ENCODE assay signal across 12 cellular contexts in the genomic region with DNA sequence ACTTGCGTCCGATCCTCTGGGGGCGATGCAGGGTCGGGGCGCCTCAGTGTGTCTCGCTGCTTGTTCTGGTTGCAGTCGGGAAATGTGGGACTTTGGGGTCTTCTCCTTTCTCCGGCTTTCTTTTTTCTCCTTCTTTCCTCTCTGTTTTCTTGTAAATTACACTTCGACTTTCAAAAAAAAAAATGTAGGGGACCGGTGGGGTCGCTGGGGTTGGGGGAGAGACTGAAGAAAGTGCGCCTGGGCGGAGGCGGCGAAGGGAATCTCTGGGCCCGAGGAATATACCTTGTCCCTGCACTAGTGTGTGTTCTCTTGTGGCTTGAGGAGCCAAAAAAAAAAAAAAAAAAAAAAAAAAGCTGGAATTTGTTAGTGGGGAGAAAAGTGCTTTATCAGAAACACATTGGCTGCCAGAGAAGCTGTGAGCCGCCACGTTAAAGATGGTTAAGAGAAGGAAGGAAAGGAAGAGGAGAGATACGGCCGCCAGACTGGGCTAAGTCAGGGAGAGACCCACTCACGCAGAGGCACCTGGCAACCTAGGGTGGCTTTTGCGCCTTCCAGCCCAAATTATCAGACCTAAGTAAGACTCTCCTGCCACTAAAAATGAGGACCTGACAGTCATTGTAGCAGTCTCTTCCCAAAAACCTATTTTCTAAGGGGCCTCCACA. TPM values are rescaled to one million over a fixed set of nuclear protein-coding genes. Genes with fewer than 3 reads are reported as not detected.
DNase-seq lines count a peak whose midpoint lies in the region; TF ChIP-seq lines count a peak whose summit lies in the region.
"Had no signal": no experiment of that assay in that cellular context is flagged by ENCODE, and none has a peak within 500 bp of the region (broad histone marks: within the 10 kb centered on the region; RNA-seq: fewer than 3 reads in every experiment).

No MANE protein-coding gene starts in this region.

- no peak for TF ChIP-seq RAD21 in neural cell (conservative IDR thresholded peaks at IDR 0.05)

- H4K20me1 ChIP-seq in DOHH2 (ENCODE audit: control insufficient read depth, insufficient read depth, low read depth, low read length) (no peaks in the 10 kb centered on the region), neural cell (ENCODE audit: insufficient read depth) (no peaks in the 10 kb centered on the region)

- in situ Hi-C loops in G401 (cut with HindIII; ENCODE audit: low sequenced_read_pairs), result no loop called here

- no TSS peak for BruUV-seq in MCF 10A (replicated peaks; lab: Mats Ljungman, UMichigan)

- TF ChIP-seq EP300 in neural cell (conservative IDR thresholded peaks at IDR 0.05; ENCODE audit: poor library complexity, severe bottlenecking), result no peak

- H3K9me2 ChIP-seq in DOHH2 (replicated peaks; ENCODE audit: control insufficient read depth, low read length) (no peaks in the 10 kb centered on the region), neural cell (ENCODE audit: insufficient read depth, low read length) (no peaks in the 10 kb centered on the region)

- POLR2A ChIA-PET in MCF 10A (lab: Yijun Ruan, JAX), result interaction anchor here (0.6 kb wide), 1 partner anchor 209 kb away, joined by 3 read pairs; no protein-coding TSS in a partner anchor

- DNase-seq in endothelial cell (ENCODE audit: low spot score) (no peak), G401 (ENCODE audit: low spot score) (no peak), pons (ENCODE audit: low spot score) (no peak), MCF 10A (ENCODE audit: unreplicated experiment) (no peak), GM19238 (ENCODE audit: insufficient read length, low spot score) (no peak)
- DNase-seq: body of pancreas, DMS79, NCI-H1694, OCI-M1 had no signal

- no peak overlapping the region for H2AFZ ChIP-seq in neural cell (ENCODE audit: low read depth, low read length)

- TF ChIP-seq CTCF in DOHH2 (IDR thresholded peaks at IDR 0.05; ENCODE audit: low read depth, low read length, poor library complexity, severe bottlenecking) (no peak), endothelial cell (IDR thresholded peaks at IDR 0.05; ENCODE audit: unreplicated experiment) (no peak), neural cell (IDR thresholded peaks at IDR 0.05; ENCODE audit: poor library complexity, severe bottlenecking) (no peak), MCF 10A (IDR thresholded peaks at IDR 0.05; ENCODE audit: unreplicated experiment) (no peak)

- H3K9ac ChIP-seq in neural cell (ENCODE audit: low read length), result no peak overlapping the region

- no peaks in the 10 kb centered on the region for H3K9me3 ChIP-seq in DOHH2 (ENCODE audit: control insufficient read depth, insufficient read depth, low read length)
- no peaks in the 10 kb centered on the region for H3K9me3 ChIP-seq in neural cell (ENCODE audit: low read length)
- H3K9me3 ChIP-seq: body of pancreas had no signal

- H3K36me3 ChIP-seq in DOHH2 (ENCODE audit: control insufficient read depth, low read length), result no peaks in the 10 kb centered on the region
- H3K36me3 ChIP-seq in neural cell (ENCODE audit: insufficient read depth, low read length), result no peaks in the 10 kb centered on the region

- H3K4me3 ChIP-seq in DOHH2 (ENCODE audit: low read length) (peak overlapping the region; percentile 25), neural cell (ENCODE audit: low read length) (no peak overlapping the region)
- H3K4me3 ChIP-seq: body of pancreas had no signal

- H3K27me3 Mint-ChIP-seq in IgD-negative memory B cell, result peaks cover 34% of the 10 kb centered on the region
- peaks cover 35% of the 10 kb centered on the region for H3K27me3 Mint-ChIP-seq in endothelial cell (ENCODE audit: unreplicated experiment)
- peaks cover 63% of the 10 kb centered on the region for H3K27me3 Mint-ChIP-seq in MCF 10A (ENCODE audit: insufficient read depth, unreplicated experiment)

- H3K79me2 ChIP-seq in DOHH2 (ENCODE audit: control insufficient read depth, low read length), result no peaks in the 10 kb centered on the region
- no peaks in the 10 kb centered on the region for H3K79me2 ChIP-seq in neural cell (replicated peaks; ENCODE audit: insufficient read depth, low read length)

- H3K27me3 ChIP-seq in DOHH2 (ENCODE audit: control insufficient read depth, low read length), result peaks cover 82% of the 10 kb centered on the region
- H3K27me3 ChIP-seq in neural cell (ENCODE audit: insufficient read depth, low read depth, low read length), result peaks cover 98% of the 10 kb centered on the region

- H3K4me3 Mint-ChIP-seq in IgD-negative memory B cell (peak overlapping the region; percentile 85 to 95 (median 91)), endothelial cell (ENCODE audit: unreplicated experiment) (peak overlapping the region; percentile 98), MCF 10A (ENCODE audit: unreplicated experiment) (no peak overlapping the region)

- H3F3A ChIP-seq in DOHH2 (ENCODE audit: control insufficient read depth, insufficient read depth) (no peaks in the 10 kb centered on the region), neural cell (ENCODE audit: insufficient read depth, low read length, poor library complexity, severe bottlenecking) (no peaks in the 10 kb centered on the region)

- no peaks in the 10 kb centered on the region for H3K9me3 Mint-ChIP-seq in IgD-negative memory B cell
- H3K9me3 Mint-ChIP-seq in endothelial cell (ENCODE audit: unreplicated experiment), result no peaks in the 10 kb centered on the region
- no peaks in the 10 kb centered on the region for H3K9me3 Mint-ChIP-seq in MCF 10A (ENCODE audit: unreplicated experiment)

- H3K4me2 ChIP-seq in DOHH2 (ENCODE audit: low read length), result peak overlapping the region; percentile 91
- H3K4me2 ChIP-seq in neural cell (ENCODE audit: low read length), result no peak overlapping the region

- intact Hi-C loops in MCF 10A (cut with micrococcal nuclease), result no loop called here

- CTCF ChIA-PET in MCF 10A (lab: Yijun Ruan, JAX), result interaction anchor here (1.6 kb wide), 1 partner anchor 145 kb away, joined by 7 read pairs; no protein-coding TSS in a partner anchor

- H3K27ac Mint-ChIP-seq in IgD-negative memory B cell (peak overlapping the region in 2 of 3 donors; percentile 41 to 57), endothelial cell (ENCODE audit: unreplicated experiment) (peak overlapping the region; percentile 88), MCF 10A (ENCODE audit: low read depth, unreplicated experiment) (no peak overlapping the region)

- H3K36me3 Mint-ChIP-seq in IgD-negative memory B cell (no peaks in the 10 kb centered on the region), endothelial cell (ENCODE audit: low read depth, unreplicated experiment) (peaks cover 38% of the 10 kb centered on the region), MCF 10A (ENCODE audit: insufficient read depth, unreplicated experiment) (no peaks in the 10 kb centered on the region)

- peaks cover 37% of the 10 kb centered on the region for H3K4me1 ChIP-seq in DOHH2 (ENCODE audit: control insufficient read depth, low read length)

- H3K27ac ChIP-seq in DOHH2 (ENCODE audit: low read depth, low read length), result no peak overlapping the region
- H3K27ac ChIP-seq in neural cell (ENCODE audit: low read length), result no peak overlapping the region
- H3K27ac ChIP-seq: body of pancreas had no signal

- H3K4me1 Mint-ChIP-seq in IgD-negative memory B cell, result peaks cover 18 to 44% (median 28%) of the 10 kb centered on the region in 3 donors
- H3K4me1 Mint-ChIP-seq in endothelial cell (ENCODE audit: unreplicated experiment), result peaks cover 74% of the 10 kb centered on the region
- no peaks in the 10 kb centered on the region for H3K4me1 Mint-ChIP-seq in MCF 10A (ENCODE audit: insufficient read depth, unreplicated experiment)

TF ChIP-seq in neural cell, 6 proteins besides CTCF, POLR2A, EP300 and RAD21:
- TF ChIP-seq SMC3 (conservative IDR thresholded peaks at IDR 0.05; ENCODE audit: poor library complexity) (no peak), MXI1 (conservative IDR thresholded peaks at IDR 0.05; ENCODE audit: poor library complexity, severe bottlenecking) (no peak), EZH2 (IDR thresholded peaks at IDR 0.05; ENCODE audit: borderline replicate concordance, insufficient read depth, low read length, poor library complexity, severe bottlenecking) (peak; percentile 50), POLR2AphosphoS5 (IDR thresholded peaks at IDR 0.05) (no peak), TAF1 (IDR thresholded peaks at IDR 0.05; ENCODE audit: low read depth) (no peak)
- TF ChIP-seq, protein P1, sequence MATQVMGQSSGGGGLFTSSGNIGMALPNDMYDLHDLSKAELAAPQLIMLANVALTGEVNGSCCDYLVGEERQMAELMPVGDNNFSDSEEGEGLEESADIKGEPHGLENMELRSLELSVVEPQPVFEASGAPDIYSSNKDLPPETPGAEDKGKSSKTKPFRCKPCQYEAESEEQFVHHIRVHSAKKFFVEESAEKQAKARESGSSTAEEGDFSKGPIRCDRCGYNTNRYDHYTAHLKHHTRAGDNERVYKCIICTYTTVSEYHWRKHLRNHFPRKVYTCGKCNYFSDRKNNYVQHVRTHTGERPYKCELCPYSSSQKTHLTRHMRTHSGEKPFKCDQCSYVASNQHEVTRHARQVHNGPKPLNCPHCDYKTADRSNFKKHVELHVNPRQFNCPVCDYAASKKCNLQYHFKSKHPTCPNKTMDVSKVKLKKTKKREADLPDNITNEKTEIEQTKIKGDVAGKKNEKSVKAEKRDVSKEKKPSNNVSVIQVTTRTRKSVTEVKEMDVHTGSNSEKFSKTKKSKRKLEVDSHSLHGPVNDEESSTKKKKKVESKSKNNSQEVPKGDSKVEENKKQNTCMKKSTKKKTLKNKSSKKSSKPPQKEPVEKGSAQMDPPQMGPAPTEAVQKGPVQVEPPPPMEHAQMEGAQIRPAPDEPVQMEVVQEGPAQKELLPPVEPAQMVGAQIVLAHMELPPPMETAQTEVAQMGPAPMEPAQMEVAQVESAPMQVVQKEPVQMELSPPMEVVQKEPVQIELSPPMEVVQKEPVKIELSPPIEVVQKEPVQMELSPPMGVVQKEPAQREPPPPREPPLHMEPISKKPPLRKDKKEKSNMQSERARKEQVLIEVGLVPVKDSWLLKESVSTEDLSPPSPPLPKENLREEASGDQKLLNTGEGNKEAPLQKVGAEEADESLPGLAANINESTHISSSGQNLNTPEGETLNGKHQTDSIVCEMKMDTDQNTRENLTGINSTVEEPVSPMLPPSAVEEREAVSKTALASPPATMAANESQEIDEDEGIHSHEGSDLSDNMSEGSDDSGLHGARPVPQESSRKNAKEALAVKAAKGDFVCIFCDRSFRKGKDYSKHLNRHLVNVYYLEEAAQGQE (IDR thresholded peaks at IDR 0.05; ENCODE audit: borderline replicate concordance), result no peak

RNA-seq across cellular contexts. Expression of gene FLI1, which starts 8.4 kb away (rescaled TPM):
- 113 TPM for polyA plus RNA-seq in IgD-negative memory B cell
- total RNA-seq in endothelial cell (ENCODE audit: unreplicated experiment), result 271 TPM
- polyA plus RNA-seq in neural cell, result 0.38 TPM in 1 of 2 replicates, not detected in the other
- polyA minus RNA-seq in neural cell, result not detected in 2 replicates
- 0.03 TPM in 1 of 2 replicates, not detected in the other for total RNA-seq in G401 (2014; rRNA removed; shearing (Covaris generic))
- total RNA-seq in MCF 10A (2022), result 3.6 and 5.6 TPM in 2 replicates

Comparison
In these comparisons a context has a peak if more than half of its experiments do, and no peak if none do; other contexts are left out.
1. RNA of gene FLI1, which starts 8.4 kb away (total RNA-seq): 271 TPM in endothelial cell (single experiment); 3.6 to 5.6 TPM in MCF 10A and 0.03 TPM in G401; every median in the first group is over 10 times any median in the second.